Comparison of ENCODE assay signal across 9 cellular contexts in genomic region chr1:212237651-212238050, GRCh38. TPM values are rescaled to one million over a fixed set of nuclear protein-coding genes. Genes with fewer than 3 reads are reported as not detected.
DNase-seq lines count a peak whose midpoint lies in the region; ATAC-seq and TF ChIP-seq lines count a peak whose summit lies in the region.
"Had no signal": no experiment of that assay in that cellular context is flagged by ENCODE, and none has a peak within 500 bp of the region (broad histone marks: within the 10 kb centered on the region; RNA-seq: fewer than 3 reads in every experiment).

No MANE protein-coding gene starts in this region.

- H3K4me3 ChIP-seq in tibial nerve (no peak overlapping the region), aorta (ENCODE audit: low read length in 2 of 2) (no peak overlapping the region)
- H3K4me3 ChIP-seq: heart left ventricle had no signal

- TF ChIP-seq POLR2A in tibial nerve (IDR thresholded peaks at IDR 0.05), result no peak

- H3K36me3 ChIP-seq in tibial nerve (no peaks in the 10 kb centered on the region), aorta (ENCODE audit: control insufficient read depth in 1 of 2, insufficient read depth in 2 of 2, low read length in 1 of 2) (no peaks in the 10 kb centered on the region)
- H3K36me3 ChIP-seq: heart left ventricle had no signal

- H3K4me1 ChIP-seq in tibial nerve (peaks cover 0 to 17% (median 5%) of the 10 kb centered on the region in 4 donors), aorta (ENCODE audit: control insufficient read depth in 1 of 2, insufficient read depth in 2 of 2, low read length in 2 of 2) (peaks cover 0 to 3% of the 10 kb centered on the region in 2 donors)

- intact Hi-C loops in aorta (cut with DNase I), result no loop called here

- TF ChIP-seq CTCF in tibial nerve (IDR thresholded peaks at IDR 0.05), result no peak

- ATAC-seq in GM18867 (IDR thresholded peaks at IDR 0.05; ENCODE audit: unreplicated experiment) (peak; percentile 90), GM21717 (IDR thresholded peaks at IDR 0.05; ENCODE audit: unreplicated experiment) (peak; percentile 90), HG03558 (IDR thresholded peaks at IDR 0.05; ENCODE audit: extremely low read depth, unreplicated experiment) (peak; percentile 93), aorta (ENCODE audit: low FRiP score) (no peak)

- H3K9me3 ChIP-seq in tibial nerve, result no peaks in the 10 kb centered on the region
- H3K9me3 ChIP-seq in aorta (ENCODE audit: control insufficient read depth, low read length), result no peaks in the 10 kb centered on the region
- H3K9me3 ChIP-seq: heart left ventricle had no signal

- H3K27me3 ChIP-seq in tibial nerve (no peaks in the 10 kb centered on the region), aorta (ENCODE audit: control insufficient read depth in 1 of 2, insufficient read depth in 2 of 2, low read length in 1 of 2) (no peaks in the 10 kb centered on the region)
- H3K27me3 ChIP-seq: heart left ventricle had no signal

- H3K27ac ChIP-seq in tibial nerve (no peak overlapping the region), aorta (ENCODE audit: low read depth in 1 of 2, low read length in 2 of 2) (no peak overlapping the region), substantia nigra (ENCODE audit: low read depth, low read length, poor library complexity, severe bottlenecking) (no peak overlapping the region)

- TF ChIP-seq EP300 in tibial nerve (IDR thresholded peaks at IDR 0.05), result no peak

- DNase-seq in kidney glomerular epithelial cell (lab: John Stamatoyannopoulos, UW) (peak; percentile 79), pons (ENCODE audit: low spot score) (no peak), tibial nerve (ENCODE audit: low spot score in 2 of 2) (no peak), aorta (no peak), substantia nigra (lab: John Stamatoyannopoulos, UW) (no peak)
- DNase-seq: heart left ventricle had no signal

RNA-seq across cellular contexts. Expression of gene PPP2R5A, which starts 47.6 kb away (rescaled TPM):
- total RNA-seq in tibial nerve (10 to 100 TPM; 38.5 to 48.0 (median 41.7) TPM), aorta (10 to 100 TPM; 43.2 to 45.3 TPM)
- 10 to 100 TPM; 33.5 to 39.1 TPM for polyA plus RNA-seq in aorta
